In the genomic region with DNA sequence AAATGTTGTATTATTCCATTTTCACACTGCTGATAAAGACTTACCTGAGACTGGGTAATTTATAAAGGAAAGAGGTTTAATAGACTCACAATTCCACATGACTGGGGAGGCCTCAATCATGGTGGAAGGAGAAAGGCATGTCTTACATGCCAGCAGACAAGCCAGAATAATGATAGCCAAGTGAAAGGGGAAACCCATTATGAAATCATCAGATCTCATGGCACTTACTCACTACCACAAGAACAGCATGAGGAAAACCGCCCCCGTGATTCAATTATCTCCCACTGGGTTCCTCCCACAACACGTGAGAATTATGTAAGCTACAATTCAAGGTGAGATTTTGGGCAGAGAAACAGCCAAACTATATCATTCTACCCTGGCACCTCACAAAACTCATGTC, we compare ENCODE assay signal across 1 cellular context.
TF ChIP-seq lines count a peak whose summit lies in the region.

No MANE protein-coding gene starts in this region.

TF ChIP-seq in IMR-90, 13 proteins besides CTCF, POLR2A, EP300 and RAD21 (continued from another document):
- TF ChIP-seq, protein P1, sequence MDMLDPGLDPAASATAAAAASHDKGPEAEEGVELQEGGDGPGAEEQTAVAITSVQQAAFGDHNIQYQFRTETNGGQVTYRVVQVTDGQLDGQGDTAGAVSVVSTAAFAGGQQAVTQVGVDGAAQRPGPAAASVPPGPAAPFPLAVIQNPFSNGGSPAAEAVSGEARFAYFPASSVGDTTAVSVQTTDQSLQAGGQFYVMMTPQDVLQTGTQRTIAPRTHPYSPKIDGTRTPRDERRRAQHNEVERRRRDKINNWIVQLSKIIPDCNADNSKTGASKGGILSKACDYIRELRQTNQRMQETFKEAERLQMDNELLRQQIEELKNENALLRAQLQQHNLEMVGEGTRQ (IDR thresholded peaks at IDR 0.05; ENCODE audit: low read depth, low read length) = no peak
- TF ChIP-seq BHLHE40 (IDR thresholded peaks at IDR 0.05; ENCODE audit: low read depth, low read length) = no peak
- TF ChIP-seq CHD1 (IDR thresholded peaks at IDR 0.05; ENCODE audit: low read depth, low read length) = no peak
- no peak for TF ChIP-seq RCOR1 (IDR thresholded peaks at IDR 0.05; ENCODE audit: insufficient replicate concordance, low read length)
TF ChIP-seq in IMR-90: peak in this region for 0.
